ENCODE assay signal across 1 cellular context in the genomic region with DNA sequence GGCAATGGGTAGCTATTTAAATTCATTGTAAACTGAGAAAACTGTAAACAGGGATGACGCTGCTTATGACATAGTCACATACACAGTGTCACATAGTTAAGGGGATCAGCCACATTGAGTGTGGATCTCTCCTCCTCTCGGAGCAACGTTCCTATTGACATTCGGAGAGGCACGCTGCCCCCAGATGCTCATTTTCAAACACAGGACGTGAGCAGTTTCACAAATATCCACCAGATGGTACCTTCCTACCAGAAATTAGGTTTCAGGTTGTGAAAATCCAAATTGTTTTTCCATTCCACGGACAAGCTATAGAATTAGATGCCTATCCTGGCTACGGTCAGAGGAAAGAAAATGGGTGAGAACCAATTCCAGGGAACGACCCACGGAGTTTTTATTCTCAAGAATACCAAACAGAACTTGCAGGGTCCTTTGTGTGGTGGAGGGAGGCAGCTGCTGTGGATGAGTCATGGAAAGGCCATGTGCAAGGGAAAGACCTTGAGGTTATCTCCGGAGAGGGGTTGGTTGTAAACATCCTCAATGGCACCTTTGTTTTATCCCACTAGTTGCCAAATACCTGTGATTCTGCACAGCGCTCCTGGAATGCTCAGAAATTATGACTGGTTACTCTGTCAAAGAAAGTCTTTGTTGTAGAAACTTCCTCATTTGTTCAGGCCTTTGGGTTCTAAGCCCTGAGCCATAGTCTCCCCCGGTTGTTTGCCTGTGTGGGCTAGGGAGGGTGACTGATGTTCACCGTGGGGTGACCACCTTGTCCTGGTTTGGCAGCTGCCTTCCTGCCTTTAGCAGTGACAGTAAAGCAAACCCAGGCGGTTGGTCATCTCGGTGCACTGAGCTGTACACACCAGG.
TF ChIP-seq lines count a peak whose summit lies in the region.

No MANE protein-coding gene starts in this region.

TF ChIP-seq in HepG2, 621 proteins besides CTCF, POLR2A, EP300 and RAD21 (continued from another document and continues in another):
- TF ChIP-seq, protein P1, sequence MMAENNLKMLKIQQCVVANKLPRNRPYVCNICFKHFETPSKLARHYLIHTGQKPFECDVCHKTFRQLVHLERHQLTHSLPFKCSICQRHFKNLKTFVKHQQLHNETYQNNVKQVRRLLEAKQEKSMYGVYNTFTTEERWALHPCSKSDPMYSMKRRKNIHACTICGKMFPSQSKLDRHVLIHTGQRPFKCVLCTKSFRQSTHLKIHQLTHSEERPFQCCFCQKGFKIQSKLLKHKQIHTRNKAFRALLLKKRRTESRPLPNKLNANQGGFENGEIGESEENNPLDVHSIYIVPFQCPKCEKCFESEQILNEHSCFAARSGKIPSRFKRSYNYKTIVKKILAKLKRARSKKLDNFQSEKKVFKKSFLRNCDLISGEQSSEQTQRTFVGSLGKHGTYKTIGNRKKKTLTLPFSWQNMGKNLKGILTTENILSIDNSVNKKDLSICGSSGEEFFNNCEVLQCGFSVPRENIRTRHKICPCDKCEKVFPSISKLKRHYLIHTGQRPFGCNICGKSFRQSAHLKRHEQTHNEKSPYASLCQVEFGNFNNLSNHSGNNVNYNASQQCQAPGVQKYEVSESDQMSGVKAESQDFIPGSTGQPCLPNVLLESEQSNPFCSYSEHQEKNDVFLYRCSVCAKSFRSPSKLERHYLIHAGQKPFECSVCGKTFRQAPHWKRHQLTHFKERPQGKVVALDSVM (CRISPR knock-in tag; IDR thresholded peaks at IDR 0.05) = peak; percentile 57; the same call in 1 of the 2 replicates
- TF ChIP-seq, protein P2, sequence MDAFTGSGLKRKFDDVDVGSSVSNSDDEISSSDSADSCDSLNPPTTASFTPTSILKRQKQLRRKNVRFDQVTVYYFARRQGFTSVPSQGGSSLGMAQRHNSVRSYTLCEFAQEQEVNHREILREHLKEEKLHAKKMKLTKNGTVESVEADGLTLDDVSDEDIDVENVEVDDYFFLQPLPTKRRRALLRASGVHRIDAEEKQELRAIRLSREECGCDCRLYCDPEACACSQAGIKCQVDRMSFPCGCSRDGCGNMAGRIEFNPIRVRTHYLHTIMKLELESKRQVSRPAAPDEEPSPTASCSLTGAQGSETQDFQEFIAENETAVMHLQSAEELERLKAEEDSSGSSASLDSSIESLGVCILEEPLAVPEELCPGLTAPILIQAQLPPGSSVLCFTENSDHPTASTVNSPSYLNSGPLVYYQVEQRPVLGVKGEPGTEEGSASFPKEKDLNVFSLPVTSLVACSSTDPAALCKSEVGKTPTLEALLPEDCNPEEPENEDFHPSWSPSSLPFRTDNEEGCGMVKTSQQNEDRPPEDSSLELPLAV (CRISPR knock-in tag; conservative IDR thresholded peaks at IDR 0.05; ENCODE audit: low read depth) = no peak
- TF ChIP-seq ZNF777 (CRISPR knock-in tag; IDR thresholded peaks at IDR 0.05) = no peak
- no peak for TF ChIP-seq HNRNPK (IDR thresholded peaks at IDR 0.05; ENCODE audit: low read depth, low read length, poor library complexity, severe bottlenecking)
- no peak for TF ChIP-seq CAMTA2 (CRISPR knock-in tag; IDR thresholded peaks at IDR 0.05; ENCODE audit: borderline replicate concordance)
- peak; percentile 62 for TF ChIP-seq SP4 (CRISPR knock-in tag; IDR thresholded peaks at IDR 0.05)
- no peak; the same call in 1 of the 2 replicates for TF ChIP-seq ZNF160 (CRISPR knock-in tag; IDR thresholded peaks at IDR 0.05)
- TF ChIP-seq, protein P3, sequence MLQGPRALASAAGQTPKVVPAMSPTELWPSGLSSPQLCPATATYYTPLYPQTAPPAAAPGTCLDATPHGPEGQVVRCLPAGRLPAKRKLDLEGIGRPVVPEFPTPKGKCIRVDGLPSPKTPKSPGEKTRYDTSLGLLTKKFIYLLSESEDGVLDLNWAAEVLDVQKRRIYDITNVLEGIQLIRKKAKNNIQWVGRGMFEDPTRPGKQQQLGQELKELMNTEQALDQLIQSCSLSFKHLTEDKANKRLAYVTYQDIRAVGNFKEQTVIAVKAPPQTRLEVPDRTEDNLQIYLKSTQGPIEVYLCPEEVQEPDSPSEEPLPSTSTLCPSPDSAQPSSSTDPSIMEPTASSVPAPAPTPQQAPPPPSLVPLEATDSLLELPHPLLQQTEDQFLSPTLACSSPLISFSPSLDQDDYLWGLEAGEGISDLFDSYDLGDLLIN (CRISPR knock-in tag; IDR thresholded peaks at IDR 0.05; ENCODE audit: borderline replicate concordance) = no peak
- TF ChIP-seq, protein P4, sequence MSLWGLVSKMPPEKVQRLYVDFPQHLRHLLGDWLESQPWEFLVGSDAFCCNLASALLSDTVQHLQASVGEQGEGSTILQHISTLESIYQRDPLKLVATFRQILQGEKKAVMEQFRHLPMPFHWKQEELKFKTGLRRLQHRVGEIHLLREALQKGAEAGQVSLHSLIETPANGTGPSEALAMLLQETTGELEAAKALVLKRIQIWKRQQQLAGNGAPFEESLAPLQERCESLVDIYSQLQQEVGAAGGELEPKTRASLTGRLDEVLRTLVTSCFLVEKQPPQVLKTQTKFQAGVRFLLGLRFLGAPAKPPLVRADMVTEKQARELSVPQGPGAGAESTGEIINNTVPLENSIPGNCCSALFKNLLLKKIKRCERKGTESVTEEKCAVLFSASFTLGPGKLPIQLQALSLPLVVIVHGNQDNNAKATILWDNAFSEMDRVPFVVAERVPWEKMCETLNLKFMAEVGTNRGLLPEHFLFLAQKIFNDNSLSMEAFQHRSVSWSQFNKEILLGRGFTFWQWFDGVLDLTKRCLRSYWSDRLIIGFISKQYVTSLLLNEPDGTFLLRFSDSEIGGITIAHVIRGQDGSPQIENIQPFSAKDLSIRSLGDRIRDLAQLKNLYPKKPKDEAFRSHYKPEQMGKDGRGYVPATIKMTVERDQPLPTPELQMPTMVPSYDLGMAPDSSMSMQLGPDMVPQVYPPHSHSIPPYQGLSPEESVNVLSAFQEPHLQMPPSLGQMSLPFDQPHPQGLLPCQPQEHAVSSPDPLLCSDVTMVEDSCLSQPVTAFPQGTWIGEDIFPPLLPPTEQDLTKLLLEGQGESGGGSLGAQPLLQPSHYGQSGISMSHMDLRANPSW (CRISPR knock-in tag; IDR thresholded peaks at IDR 0.05; ENCODE audit: borderline replicate concordance) = peak; percentile 99
- TF ChIP-seq, protein P5, sequence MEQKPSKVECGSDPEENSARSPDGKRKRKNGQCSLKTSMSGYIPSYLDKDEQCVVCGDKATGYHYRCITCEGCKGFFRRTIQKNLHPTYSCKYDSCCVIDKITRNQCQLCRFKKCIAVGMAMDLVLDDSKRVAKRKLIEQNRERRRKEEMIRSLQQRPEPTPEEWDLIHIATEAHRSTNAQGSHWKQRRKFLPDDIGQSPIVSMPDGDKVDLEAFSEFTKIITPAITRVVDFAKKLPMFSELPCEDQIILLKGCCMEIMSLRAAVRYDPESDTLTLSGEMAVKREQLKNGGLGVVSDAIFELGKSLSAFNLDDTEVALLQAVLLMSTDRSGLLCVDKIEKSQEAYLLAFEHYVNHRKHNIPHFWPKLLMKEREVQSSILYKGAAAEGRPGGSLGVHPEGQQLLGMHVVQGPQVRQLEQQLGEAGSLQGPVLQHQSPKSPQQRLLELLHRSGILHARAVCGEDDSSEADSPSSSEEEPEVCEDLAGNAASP (CRISPR knock-in tag; IDR thresholded peaks at IDR 0.05; ENCODE audit: borderline replicate concordance) = peak; percentile 96
- TF ChIP-seq, protein P6, sequence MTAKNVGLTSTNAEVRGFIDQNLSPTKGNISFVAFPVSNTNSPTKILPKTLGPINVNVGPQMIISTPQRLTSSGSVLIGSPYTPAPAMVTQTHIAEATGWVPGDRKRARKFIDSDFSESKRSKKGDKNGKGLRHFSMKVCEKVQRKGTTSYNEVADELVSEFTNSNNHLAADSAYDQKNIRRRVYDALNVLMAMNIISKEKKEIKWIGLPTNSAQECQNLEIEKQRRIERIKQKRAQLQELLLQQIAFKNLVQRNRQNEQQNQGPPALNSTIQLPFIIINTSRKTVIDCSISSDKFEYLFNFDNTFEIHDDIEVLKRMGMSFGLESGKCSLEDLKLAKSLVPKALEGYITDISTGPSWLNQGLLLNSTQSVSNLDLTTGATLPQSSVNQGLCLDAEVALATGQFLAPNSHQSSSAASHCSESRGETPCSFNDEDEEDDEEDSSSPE (CRISPR knock-in tag; IDR thresholded peaks at IDR 0.05) = peak; percentile 52; the same call in 1 of the 2 replicates
- no peak for TF ChIP-seq NKX3-1 (CRISPR knock-in tag; IDR thresholded peaks at IDR 0.05)
- peak; percentile 48 for TF ChIP-seq ZFY (CRISPR knock-in tag; IDR thresholded peaks at IDR 0.05)
- TF ChIP-seq, protein P7, sequence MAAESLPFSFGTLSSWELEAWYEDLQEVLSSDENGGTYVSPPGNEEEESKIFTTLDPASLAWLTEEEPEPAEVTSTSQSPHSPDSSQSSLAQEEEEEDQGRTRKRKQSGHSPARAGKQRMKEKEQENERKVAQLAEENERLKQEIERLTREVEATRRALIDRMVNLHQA (CRISPR knock-in tag; IDR thresholded peaks at IDR 0.05) = no peak
- no peak; the same call in 1 of the 2 replicates for TF ChIP-seq ZNF660 (CRISPR knock-in tag; IDR thresholded peaks at IDR 0.05; ENCODE audit: borderline replicate concordance, low read depth)
- TF ChIP-seq ZNF354B (CRISPR knock-in tag; IDR thresholded peaks at IDR 0.05) = no peak
- 0 out of 2 replicates have a peak, but pooled peaks have one; percentile 74 for TF ChIP-seq HOXA5 (CRISPR knock-in tag; IDR thresholded peaks at IDR 0.05)
- no peak for TF ChIP-seq ZNF460 (CRISPR knock-in tag; IDR thresholded peaks at IDR 0.05; ENCODE audit: borderline replicate concordance)
- TF ChIP-seq, protein P8, sequence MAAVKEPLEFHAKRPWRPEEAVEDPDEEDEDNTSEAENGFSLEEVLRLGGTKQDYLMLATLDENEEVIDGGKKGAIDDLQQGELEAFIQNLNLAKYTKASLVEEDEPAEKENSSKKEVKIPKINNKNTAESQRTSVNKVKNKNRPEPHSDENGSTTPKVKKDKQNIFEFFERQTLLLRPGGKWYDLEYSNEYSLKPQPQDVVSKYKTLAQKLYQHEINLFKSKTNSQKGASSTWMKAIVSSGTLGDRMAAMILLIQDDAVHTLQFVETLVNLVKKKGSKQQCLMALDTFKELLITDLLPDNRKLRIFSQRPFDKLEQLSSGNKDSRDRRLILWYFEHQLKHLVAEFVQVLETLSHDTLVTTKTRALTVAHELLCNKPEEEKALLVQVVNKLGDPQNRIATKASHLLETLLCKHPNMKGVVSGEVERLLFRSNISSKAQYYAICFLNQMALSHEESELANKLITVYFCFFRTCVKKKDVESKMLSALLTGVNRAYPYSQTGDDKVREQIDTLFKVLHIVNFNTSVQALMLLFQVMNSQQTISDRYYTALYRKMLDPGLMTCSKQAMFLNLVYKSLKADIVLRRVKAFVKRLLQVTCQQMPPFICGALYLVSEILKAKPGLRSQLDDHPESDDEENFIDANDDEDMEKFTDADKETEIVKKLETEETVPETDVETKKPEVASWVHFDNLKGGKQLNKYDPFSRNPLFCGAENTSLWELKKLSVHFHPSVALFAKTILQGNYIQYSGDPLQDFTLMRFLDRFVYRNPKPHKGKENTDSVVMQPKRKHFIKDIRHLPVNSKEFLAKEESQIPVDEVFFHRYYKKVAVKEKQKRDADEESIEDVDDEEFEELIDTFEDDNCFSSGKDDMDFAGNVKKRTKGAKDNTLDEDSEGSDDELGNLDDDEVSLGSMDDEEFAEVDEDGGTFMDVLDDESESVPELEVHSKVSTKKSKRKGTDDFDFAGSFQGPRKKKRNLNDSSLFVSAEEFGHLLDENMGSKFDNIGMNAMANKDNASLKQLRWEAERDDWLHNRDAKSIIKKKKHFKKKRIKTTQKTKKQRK (IDR thresholded peaks at IDR 0.05; ENCODE audit: low read length) = no peak
- TF ChIP-seq BORCS8-MEF2B (CRISPR knock-in tag; IDR thresholded peaks at IDR 0.05) = 0 out of 2 replicates have a peak, but pooled peaks have one; percentile 25
- TF ChIP-seq, protein P9, sequence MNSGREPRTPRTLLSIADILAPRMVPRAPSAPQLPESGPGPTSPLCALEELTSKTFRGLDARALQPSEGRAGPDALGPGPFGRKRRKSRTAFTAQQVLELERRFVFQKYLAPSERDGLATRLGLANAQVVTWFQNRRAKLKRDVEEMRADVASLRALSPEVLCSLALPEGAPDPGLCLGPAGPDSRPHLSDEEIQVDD (CRISPR knock-in tag; IDR thresholded peaks at IDR 0.05; ENCODE audit: borderline replicate concordance) = no peak; the same call in 1 of the 2 replicates
- TF ChIP-seq ATF1 (CRISPR knock-in tag; IDR thresholded peaks at IDR 0.05) = peak; percentile 89
- TF ChIP-seq, protein P10, sequence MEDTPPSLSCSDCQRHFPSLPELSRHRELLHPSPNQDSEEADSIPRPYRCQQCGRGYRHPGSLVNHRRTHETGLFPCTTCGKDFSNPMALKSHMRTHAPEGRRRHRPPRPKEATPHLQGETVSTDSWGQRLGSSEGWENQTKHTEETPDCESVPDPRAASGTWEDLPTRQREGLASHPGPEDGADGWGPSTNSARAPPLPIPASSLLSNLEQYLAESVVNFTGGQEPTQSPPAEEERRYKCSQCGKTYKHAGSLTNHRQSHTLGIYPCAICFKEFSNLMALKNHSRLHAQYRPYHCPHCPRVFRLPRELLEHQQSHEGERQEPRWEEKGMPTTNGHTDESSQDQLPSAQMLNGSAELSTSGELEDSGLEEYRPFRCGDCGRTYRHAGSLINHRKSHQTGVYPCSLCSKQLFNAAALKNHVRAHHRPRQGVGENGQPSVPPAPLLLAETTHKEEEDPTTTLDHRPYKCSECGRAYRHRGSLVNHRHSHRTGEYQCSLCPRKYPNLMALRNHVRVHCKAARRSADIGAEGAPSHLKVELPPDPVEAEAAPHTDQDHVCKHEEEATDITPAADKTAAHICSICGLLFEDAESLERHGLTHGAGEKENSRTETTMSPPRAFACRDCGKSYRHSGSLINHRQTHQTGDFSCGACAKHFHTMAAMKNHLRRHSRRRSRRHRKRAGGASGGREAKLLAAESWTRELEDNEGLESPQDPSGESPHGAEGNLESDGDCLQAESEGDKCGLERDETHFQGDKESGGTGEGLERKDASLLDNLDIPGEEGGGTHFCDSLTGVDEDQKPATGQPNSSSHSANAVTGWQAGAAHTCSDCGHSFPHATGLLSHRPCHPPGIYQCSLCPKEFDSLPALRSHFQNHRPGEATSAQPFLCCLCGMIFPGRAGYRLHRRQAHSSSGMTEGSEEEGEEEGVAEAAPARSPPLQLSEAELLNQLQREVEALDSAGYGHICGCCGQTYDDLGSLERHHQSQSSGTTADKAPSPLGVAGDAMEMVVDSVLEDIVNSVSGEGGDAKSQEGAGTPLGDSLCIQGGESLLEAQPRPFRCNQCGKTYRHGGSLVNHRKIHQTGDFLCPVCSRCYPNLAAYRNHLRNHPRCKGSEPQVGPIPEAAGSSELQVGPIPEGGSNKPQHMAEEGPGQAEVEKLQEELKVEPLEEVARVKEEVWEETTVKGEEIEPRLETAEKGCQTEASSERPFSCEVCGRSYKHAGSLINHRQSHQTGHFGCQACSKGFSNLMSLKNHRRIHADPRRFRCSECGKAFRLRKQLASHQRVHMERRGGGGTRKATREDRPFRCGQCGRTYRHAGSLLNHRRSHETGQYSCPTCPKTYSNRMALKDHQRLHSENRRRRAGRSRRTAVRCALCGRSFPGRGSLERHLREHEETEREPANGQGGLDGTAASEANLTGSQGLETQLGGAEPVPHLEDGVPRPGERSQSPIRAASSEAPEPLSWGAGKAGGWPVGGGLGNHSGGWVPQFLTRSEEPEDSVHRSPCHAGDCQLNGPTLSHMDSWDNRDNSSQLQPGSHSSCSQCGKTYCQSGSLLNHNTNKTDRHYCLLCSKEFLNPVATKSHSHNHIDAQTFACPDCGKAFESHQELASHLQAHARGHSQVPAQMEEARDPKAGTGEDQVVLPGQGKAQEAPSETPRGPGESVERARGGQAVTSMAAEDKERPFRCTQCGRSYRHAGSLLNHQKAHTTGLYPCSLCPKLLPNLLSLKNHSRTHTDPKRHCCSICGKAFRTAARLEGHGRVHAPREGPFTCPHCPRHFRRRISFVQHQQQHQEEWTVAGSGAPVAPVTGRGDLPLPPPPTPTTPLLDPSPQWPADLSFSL (CRISPR knock-in tag; IDR thresholded peaks at IDR 0.05) = peak; percentile 39; the same call in 1 of the 2 replicates
- peak in 1 of 2 experiments; percentile 14; a peak in 2 of 4 replicates for TF ChIP-seq KLF16 (CRISPR knock-in tag; IDR thresholded peaks at IDR 0.05)
- 0 out of 2 replicates have a peak, but pooled peaks have one; percentile 47 for TF ChIP-seq MTF2 (CRISPR knock-in tag; IDR thresholded peaks at IDR 0.05; ENCODE audit: borderline replicate concordance)
- TF ChIP-seq WIZ (CRISPR knock-in tag; IDR thresholded peaks at IDR 0.05) = 0 out of 2 replicates have a peak, but pooled peaks have one; percentile 1
